Comparison of ENCODE assay signal across 1 cellular context in the genomic region with DNA sequence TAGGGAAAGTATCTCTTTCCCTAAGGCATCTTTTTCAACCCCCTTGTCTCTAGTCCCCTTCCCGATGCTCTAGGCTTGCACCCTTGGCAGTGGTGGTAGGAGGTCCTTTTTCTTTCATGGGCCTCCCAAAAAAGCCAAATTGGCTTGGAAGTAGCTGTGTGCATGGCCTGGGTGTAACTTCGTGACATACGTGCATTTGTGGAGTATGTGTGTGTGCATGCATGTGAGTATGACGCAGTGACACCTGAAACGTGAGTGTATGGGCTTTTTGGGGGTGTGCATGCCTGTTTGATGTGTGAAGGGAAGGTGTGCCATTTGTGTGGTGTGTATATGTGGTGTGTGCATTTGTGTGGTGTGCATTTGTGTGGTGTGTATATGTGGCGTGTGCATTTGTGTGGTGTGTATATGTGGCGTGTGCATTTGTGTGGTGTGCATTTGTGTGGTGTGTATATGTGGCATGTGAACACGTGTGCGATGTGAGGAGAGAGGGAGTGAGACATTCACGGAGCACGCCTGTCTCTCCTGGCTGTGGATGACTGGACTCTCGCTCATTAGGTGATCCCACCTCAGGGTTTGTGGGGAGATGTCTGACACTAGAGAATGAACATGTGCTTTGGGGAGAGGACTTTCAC.
TF ChIP-seq lines count a peak whose summit lies in the region.

No MANE protein-coding gene starts in this region.

TF ChIP-seq in GM12878, 131 proteins besides CTCF, POLR2A, EP300 and RAD21:
- TF ChIP-seq GABPA (IDR thresholded peaks at IDR 0.05; ENCODE audit: low read depth) (no peak), EED (IDR thresholded peaks at IDR 0.05; ENCODE audit: low read depth) (no peak)
- TF ChIP-seq, protein P1, sequence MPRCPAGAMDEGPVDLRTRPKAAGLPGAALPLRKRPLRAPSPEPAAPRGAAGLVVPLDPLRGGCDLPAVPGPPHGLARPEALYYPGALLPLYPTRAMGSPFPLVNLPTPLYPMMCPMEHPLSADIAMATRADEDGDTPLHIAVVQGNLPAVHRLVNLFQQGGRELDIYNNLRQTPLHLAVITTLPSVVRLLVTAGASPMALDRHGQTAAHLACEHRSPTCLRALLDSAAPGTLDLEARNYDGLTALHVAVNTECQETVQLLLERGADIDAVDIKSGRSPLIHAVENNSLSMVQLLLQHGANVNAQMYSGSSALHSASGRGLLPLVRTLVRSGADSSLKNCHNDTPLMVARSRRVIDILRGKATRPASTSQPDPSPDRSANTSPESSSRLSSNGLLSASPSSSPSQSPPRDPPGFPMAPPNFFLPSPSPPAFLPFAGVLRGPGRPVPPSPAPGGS (IDR thresholded peaks at IDR 0.05; ENCODE audit: borderline replicate concordance, insufficient read depth, low read depth, low read length, poor library complexity, severe bottlenecking), result peak; percentile 93
